Comparison of ENCODE assay signal across 2 cellular contexts in the genomic region with DNA sequence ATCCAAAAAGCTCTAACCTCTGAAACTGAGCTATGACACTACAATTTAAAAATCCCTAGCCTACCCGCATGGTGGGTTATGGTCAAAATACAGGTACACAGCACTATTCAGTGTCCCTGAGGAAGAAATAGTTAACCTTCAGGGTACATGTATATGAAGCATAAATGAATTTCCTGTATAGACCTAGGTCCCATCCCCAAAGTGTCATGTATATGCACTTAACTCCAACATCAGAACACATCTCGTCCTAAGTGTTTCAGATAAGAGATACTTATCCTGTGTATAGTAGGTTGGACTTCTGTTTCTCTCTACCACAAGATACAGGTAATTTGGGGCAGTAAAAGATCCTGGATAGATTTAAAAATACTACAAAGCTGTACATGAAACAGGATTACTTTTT.
TF ChIP-seq lines count a peak whose summit lies in the region.

No MANE protein-coding gene starts in this region.

TF ChIP-seq in IMR-90, 13 proteins besides CTCF, POLR2A, EP300 and RAD21:
- TF ChIP-seq BHLHE40 (IDR thresholded peaks at IDR 0.05; ENCODE audit: low read depth, low read length) (no peak), RFX5 (IDR thresholded peaks at IDR 0.05; ENCODE audit: low read depth, low read length) (no peak), MAZ (IDR thresholded peaks at IDR 0.05; ENCODE audit: borderline replicate concordance, low read depth, low read length) (no peak), MXI1 (IDR thresholded peaks at IDR 0.05; ENCODE audit: borderline replicate concordance, low read depth, low read length) (no peak), NFE2L2 (IDR thresholded peaks at IDR 0.05; ENCODE audit: low read depth, low read length) (no peak), CEBPB (IDR thresholded peaks at IDR 0.05; ENCODE audit: low read depth, low read length) (no peak), SMC3 (IDR thresholded peaks at IDR 0.05; ENCODE audit: low read depth, low read length) (no peak), FOS (IDR thresholded peaks at IDR 0.05; ENCODE audit: low read depth, low read length) (no peak), MAFK (IDR thresholded peaks at IDR 0.05; ENCODE audit: low read depth, low read length) (no peak), RCOR1 (IDR thresholded peaks at IDR 0.05; ENCODE audit: insufficient replicate concordance, low read length) (no peak)
- TF ChIP-seq, protein P1, sequence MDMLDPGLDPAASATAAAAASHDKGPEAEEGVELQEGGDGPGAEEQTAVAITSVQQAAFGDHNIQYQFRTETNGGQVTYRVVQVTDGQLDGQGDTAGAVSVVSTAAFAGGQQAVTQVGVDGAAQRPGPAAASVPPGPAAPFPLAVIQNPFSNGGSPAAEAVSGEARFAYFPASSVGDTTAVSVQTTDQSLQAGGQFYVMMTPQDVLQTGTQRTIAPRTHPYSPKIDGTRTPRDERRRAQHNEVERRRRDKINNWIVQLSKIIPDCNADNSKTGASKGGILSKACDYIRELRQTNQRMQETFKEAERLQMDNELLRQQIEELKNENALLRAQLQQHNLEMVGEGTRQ (IDR thresholded peaks at IDR 0.05; ENCODE audit: low read depth, low read length): no peak
- TF ChIP-seq, protein P2, sequence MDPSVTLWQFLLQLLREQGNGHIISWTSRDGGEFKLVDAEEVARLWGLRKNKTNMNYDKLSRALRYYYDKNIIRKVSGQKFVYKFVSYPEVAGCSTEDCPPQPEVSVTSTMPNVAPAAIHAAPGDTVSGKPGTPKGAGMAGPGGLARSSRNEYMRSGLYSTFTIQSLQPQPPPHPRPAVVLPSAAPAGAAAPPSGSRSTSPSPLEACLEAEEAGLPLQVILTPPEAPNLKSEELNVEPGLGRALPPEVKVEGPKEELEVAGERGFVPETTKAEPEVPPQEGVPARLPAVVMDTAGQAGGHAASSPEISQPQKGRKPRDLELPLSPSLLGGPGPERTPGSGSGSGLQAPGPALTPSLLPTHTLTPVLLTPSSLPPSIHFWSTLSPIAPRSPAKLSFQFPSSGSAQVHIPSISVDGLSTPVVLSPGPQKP (IDR thresholded peaks at IDR 0.05; ENCODE audit: borderline replicate concordance, low read depth, low read length): no peak

TF ChIP-seq in K562, 482 proteins besides CTCF, POLR2A, EP300 and RAD21:
- TF ChIP-seq FOSL1 (tag; conservative IDR thresholded peaks at IDR 0.05) (no peak), PML (IDR thresholded peaks at IDR 0.05; ENCODE audit: low read length) (no peak), ZNF766 (CRISPR knock-in tag; conservative IDR thresholded peaks at IDR 0.05) (no peak), ZNF324 (CRISPR knock-in tag; IDR thresholded peaks at IDR 0.05) (0 out of 2 replicates have a peak, but pooled peaks have one; percentile 9), DNMT1 (IDR thresholded peaks at IDR 0.05) (no peak), SMARCC2 (IDR thresholded peaks at IDR 0.05; ENCODE audit: low read depth) (no peak), MAZ (CRISPR knock-in tag; conservative IDR thresholded peaks at IDR 0.05 in 1 of 2, IDR thresholded peaks at IDR 0.05 in 1 of 2) (0 out of 4 replicates have a peak, but pooled peaks of 1 of the 2 experiments have one; percentile 17), ZNF140 (CRISPR knock-in tag; IDR thresholded peaks at IDR 0.05) (no peak), TSC22D4 (tag; IDR thresholded peaks at IDR 0.05) (no peak), ZNF282 (CRISPR knock-in tag; IDR thresholded peaks at IDR 0.05) (no peak), EWSR1 (IDR thresholded peaks at IDR 0.05; ENCODE audit: borderline replicate concordance, low read depth, partially characterized antibody) (peak; percentile 29), FOXA3 (CRISPR knock-in tag; conservative IDR thresholded peaks at IDR 0.05 in 1 of 2, IDR thresholded peaks at IDR 0.05 in 1 of 2) (no peak), BHLHE40 (IDR thresholded peaks at IDR 0.05; ENCODE audit: low read length) (no peak), NR2C2 (CRISPR knock-in tag; IDR thresholded peaks at IDR 0.05) (no peak), NR2C2 (tag; IDR thresholded peaks at IDR 0.05) (no peak), ZNF316 (IDR thresholded peaks at IDR 0.05) (no peak), ZNF75A (CRISPR knock-in tag; IDR thresholded peaks at IDR 0.05) (no peak), LCOR (CRISPR knock-in tag; IDR thresholded peaks at IDR 0.05) (no peak), CTBP1 (IDR thresholded peaks at IDR 0.05; ENCODE audit: borderline replicate concordance) (no peak), SMARCA5 (IDR thresholded peaks at IDR 0.05) (no peak), SRSF1 (IDR thresholded peaks at IDR 0.05; ENCODE audit: low read depth, low read length) (no peak), ZNF384 (IDR thresholded peaks at IDR 0.05; ENCODE audit: low read depth, low read length) (no peak), POLR2B (IDR thresholded peaks at IDR 0.05; ENCODE audit: low read depth, partially characterized antibody) (no peak), ZNF133 (CRISPR knock-in tag; IDR thresholded peaks at IDR 0.05) (no peak), FOXJ2 (tag; IDR thresholded peaks at IDR 0.05) (no peak), CBX2 (IDR thresholded peaks at IDR 0.05; ENCODE audit: insufficient read depth, low read length, poor library complexity, severe bottlenecking) (no peak), TCF7 (IDR thresholded peaks at IDR 0.05; ENCODE audit: borderline replicate concordance) (no peak), POLR2AphosphoS5 (IDR thresholded peaks at IDR 0.05; ENCODE audit: control insufficient read depth, insufficient read depth, low read depth, low read length) (0 out of 2 replicates have a peak, but pooled peaks have one; percentile 12), POLR2AphosphoS2 (IDR thresholded peaks at IDR 0.05; ENCODE audit: low read length) (peak; percentile 39), ELF4 (CRISPR knock-in tag; IDR thresholded peaks at IDR 0.05) (no peak), TAF1 (IDR thresholded peaks at IDR 0.05; ENCODE audit: control insufficient read depth, extremely low read depth, insufficient read depth, low read length, severe bottlenecking) (no peak), NR3C1 (CRISPR knock-in tag; IDR thresholded peaks at IDR 0.05) (no peak), WHSC1 (IDR thresholded peaks at IDR 0.05; ENCODE audit: low read length) (no peak), RBM34 (IDR thresholded peaks at IDR 0.05; ENCODE audit: borderline replicate concordance, insufficient read depth, low read length) (no peak), ZFX (CRISPR knock-in tag; IDR thresholded peaks at IDR 0.05) (no peak), MYNN (IDR thresholded peaks at IDR 0.05) (no peak), MYNN (CRISPR knock-in tag; IDR thresholded peaks at IDR 0.05) (no peak), ZNF217 (CRISPR knock-in tag; IDR thresholded peaks at IDR 0.05) (no peak), ZNF134 (CRISPR knock-in tag; conservative IDR thresholded peaks at IDR 0.05) (no peak)
- TF ChIP-seq, protein P3, sequence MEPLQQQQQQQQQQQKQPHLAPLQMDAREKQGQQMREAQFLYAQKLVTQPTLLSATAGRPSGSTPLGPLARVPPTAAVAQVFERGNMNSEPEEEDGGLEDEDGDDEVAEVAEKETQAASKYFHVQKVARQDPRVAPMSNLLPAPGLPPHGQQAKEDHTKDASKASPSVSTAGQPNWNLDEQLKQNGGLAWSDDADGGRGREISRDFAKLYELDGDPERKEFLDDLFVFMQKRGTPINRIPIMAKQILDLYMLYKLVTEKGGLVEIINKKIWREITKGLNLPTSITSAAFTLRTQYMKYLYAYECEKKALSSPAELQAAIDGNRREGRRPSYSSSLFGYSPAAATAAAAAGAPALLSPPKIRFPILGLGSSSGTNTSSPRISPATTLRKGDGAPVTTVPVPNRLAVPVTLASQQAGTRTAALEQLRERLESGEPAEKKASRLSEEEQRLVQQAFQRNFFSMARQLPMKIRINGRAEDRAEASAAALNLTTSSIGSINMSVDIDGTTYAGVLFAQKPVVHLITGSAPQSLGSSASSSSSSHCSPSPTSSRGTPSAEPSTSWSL (CRISPR knock-in tag; IDR thresholded peaks at IDR 0.05; ENCODE audit: borderline replicate concordance): no peak
- TF ChIP-seq, protein P4, sequence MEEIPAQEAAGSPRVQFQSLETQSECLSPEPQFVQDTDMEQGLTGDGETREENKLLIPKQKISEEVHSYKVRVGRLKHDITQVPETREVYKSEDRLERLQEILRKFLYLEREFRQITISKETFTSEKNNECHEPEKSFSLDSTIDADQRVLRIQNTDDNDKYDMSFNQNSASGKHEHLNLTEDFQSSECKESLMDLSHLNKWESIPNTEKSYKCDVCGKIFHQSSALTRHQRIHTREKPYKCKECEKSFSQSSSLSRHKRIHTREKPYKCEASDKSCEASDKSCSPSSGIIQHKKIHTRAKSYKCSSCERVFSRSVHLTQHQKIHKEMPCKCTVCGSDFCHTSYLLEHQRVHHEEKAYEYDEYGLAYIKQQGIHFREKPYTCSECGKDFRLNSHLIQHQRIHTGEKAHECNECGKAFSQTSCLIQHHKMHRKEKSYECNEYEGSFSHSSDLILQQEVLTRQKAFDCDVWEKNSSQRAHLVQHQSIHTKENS (CRISPR knock-in tag; IDR thresholded peaks at IDR 0.05): no peak
- TF ChIP-seq, protein P5, sequence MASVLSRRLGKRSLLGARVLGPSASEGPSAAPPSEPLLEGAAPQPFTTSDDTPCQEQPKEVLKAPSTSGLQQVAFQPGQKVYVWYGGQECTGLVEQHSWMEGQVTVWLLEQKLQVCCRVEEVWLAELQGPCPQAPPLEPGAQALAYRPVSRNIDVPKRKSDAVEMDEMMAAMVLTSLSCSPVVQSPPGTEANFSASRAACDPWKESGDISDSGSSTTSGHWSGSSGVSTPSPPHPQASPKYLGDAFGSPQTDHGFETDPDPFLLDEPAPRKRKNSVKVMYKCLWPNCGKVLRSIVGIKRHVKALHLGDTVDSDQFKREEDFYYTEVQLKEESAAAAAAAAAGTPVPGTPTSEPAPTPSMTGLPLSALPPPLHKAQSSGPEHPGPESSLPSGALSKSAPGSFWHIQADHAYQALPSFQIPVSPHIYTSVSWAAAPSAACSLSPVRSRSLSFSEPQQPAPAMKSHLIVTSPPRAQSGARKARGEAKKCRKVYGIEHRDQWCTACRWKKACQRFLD (CRISPR knock-in tag; IDR thresholded peaks at IDR 0.05): 0 out of 2 replicates have a peak, but pooled peaks have one; percentile 14
- TF ChIP-seq, protein P6, sequence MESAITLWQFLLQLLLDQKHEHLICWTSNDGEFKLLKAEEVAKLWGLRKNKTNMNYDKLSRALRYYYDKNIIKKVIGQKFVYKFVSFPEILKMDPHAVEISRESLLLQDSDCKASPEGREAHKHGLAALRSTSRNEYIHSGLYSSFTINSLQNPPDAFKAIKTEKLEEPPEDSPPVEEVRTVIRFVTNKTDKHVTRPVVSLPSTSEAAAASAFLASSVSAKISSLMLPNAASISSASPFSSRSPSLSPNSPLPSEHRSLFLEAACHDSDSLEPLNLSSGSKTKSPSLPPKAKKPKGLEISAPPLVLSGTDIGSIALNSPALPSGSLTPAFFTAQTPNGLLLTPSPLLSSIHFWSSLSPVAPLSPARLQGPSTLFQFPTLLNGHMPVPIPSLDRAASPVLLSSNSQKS (CRISPR knock-in tag; IDR thresholded peaks at IDR 0.05): 0 out of 2 replicates have a peak, but pooled peaks have one; percentile 8
- TF ChIP-seq, protein P7, sequence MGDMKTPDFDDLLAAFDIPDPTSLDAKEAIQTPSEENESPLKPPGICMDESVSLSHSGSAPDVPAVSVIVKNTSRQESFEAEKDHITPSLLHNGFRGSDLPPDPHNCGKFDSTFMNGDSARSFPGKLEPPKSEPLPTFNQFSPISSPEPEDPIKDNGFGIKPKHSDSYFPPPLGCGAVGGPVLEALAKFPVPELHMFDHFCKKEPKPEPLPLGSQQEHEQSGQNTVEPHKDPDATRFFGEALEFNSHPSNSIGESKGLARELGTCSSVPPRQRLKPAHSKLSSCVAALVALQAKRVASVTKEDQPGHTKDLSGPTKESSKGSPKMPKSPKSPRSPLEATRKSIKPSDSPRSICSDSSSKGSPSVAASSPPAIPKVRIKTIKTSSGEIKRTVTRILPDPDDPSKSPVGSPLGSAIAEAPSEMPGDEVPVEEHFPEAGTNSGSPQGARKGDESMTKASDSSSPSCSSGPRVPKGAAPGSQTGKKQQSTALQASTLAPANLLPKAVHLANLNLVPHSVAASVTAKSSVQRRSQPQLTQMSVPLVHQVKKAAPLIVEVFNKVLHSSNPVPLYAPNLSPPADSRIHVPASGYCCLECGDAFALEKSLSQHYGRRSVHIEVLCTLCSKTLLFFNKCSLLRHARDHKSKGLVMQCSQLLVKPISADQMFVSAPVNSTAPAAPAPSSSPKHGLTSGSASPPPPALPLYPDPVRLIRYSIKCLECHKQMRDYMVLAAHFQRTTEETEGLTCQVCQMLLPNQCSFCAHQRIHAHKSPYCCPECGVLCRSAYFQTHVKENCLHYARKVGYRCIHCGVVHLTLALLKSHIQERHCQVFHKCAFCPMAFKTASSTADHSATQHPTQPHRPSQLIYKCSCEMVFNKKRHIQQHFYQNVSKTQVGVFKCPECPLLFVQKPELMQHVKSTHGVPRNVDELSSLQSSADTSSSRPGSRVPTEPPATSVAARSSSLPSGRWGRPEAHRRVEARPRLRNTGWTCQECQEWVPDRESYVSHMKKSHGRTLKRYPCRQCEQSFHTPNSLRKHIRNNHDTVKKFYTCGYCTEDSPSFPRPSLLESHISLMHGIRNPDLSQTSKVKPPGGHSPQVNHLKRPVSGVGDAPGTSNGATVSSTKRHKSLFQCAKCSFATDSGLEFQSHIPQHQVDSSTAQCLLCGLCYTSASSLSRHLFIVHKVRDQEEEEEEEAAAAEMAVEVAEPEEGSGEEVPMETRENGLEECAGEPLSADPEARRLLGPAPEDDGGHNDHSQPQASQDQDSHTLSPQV (IDR thresholded peaks at IDR 0.05): no peak
- TF ChIP-seq, protein P8, sequence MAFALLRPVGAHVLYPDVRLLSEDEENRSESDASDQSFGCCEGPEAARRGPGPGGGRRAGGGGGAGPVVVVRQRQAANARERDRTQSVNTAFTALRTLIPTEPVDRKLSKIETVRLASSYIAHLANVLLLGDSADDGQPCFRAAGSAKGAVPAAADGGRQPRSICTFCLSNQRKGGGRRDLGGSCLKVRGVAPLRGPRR (CRISPR knock-in tag; IDR thresholded peaks at IDR 0.05): no peak
- TF ChIP-seq, protein P9, sequence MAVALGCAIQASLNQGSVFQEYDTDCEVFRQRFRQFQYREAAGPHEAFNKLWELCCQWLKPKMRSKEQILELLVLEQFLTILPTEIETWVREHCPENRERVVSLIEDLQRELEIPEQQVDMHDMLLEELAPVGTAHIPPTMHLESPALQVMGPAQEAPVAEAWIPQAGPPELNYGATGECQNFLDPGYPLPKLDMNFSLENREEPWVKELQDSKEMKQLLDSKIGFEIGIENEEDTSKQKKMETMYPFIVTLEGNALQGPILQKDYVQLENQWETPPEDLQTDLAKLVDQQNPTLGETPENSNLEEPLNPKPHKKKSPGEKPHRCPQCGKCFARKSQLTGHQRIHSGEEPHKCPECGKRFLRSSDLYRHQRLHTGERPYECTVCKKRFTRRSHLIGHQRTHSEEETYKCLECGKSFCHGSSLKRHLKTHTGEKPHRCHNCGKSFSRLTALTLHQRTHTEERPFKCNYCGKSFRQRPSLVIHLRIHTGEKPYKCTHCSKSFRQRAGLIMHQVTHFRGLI (CRISPR knock-in tag; IDR thresholded peaks at IDR 0.05): no peak
